In the genomic region with DNA sequence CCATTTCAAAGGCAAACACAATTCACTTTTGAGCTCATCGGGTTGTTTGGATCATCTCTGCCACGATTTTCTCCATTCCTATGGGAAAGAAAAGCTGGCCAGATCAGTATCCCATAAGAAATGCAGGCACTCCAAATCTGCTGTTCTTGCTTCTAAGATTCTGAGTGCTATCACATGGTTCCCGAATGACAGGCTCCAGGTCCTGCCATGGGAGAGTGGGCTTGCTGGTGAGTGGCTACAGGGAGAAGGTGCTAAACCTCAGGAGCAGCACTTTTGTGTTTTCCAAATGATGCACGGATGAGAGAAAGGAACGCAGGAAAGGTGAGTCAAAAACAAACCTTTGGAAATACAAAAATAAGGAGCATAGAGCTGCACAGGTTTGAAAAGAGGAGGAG, we compare ENCODE assay signal across 11 cellular contexts. TPM values are rescaled to one million over a fixed set of nuclear protein-coding genes. Genes with fewer than 3 reads are reported as not detected.
A peak's percentile ranks its signal among the peaks of the same experiment; 100 is the strongest.
DNase-seq lines count a peak whose midpoint lies in the region; TF ChIP-seq lines count a peak whose summit lies in the region.
"Had no signal": no experiment of that assay in that cellular context is flagged by ENCODE, and none has a peak within 500 bp of the region (broad histone marks: within the 10 kb centered on the region; RNA-seq: fewer than 3 reads in every experiment).

No MANE protein-coding gene starts in this region.

- H3K9me3 ChIP-seq in esophagus (ENCODE audit: control insufficient read depth in 2 of 2, insufficient read depth in 1 of 2, low read depth in 1 of 2, low read length in 1 of 2) (no peaks in the 10 kb centered on the region), trophoblast cell (ENCODE audit: insufficient read depth, low read depth, low read length) (no peaks in the 10 kb centered on the region)
- H3K9me3 ChIP-seq: HAP-1 had no signal

- TF ChIP-seq CTCF in C4-2B (conservative IDR thresholded peaks at IDR 0.05), result no peak
- no peak for TF ChIP-seq CTCF in VCaP (conservative IDR thresholded peaks at IDR 0.05)

- peak overlapping the region; percentile 47 for H2BK12ac ChIP-seq in trophoblast cell (ENCODE audit: low read length)

- H2BK5ac ChIP-seq in trophoblast cell (ENCODE audit: low read depth, low read length, poor library complexity), result peak overlapping the region; percentile 10

- H2AFZ ChIP-seq in trophoblast cell (ENCODE audit: insufficient read depth, low read length, poor library complexity), result no peak overlapping the region

- no peak overlapping the region for H4K8ac ChIP-seq in trophoblast cell (ENCODE audit: low read depth, low read length)

- DNase-seq in trophoblast cell (peak; percentile 39 to 41), NCI-H1417 treated with DMSO at 0.1 percent for 48 hours (lab: John Stamatoyannopoulos, UW) (no peak), GDM1 (lab: John Stamatoyannopoulos, UW) (no peak), GM03348 (ENCODE audit: low spot score) (no peak), H4 (ENCODE audit: low spot score) (no peak)
- DNase-seq: COR-L47 had no signal

- no peak overlapping the region for H3K4ac ChIP-seq in trophoblast cell (ENCODE audit: low read depth, low read length)

- no peak overlapping the region for H3K4me3 ChIP-seq in esophagus (ENCODE audit: low read depth in 1 of 2, low read length in 2 of 2)
- no peak overlapping the region for H3K4me3 ChIP-seq in trophoblast cell (ENCODE audit: low read depth, low read length)
- H3K4me3 ChIP-seq: GM12878, HAP-1 had no signal

- H2AK5ac ChIP-seq in trophoblast cell (ENCODE audit: low read length), result no peak overlapping the region

- no peak overlapping the region for H3K9ac ChIP-seq in trophoblast cell (ENCODE audit: low read length)

- no peak overlapping the region for H4K12ac ChIP-seq in trophoblast cell (ENCODE audit: low read depth, low read length)

- H3K79me1 ChIP-seq in trophoblast cell (ENCODE audit: low read length), result peaks cover 23% of the 10 kb centered on the region

- H3K14ac ChIP-seq in trophoblast cell (ENCODE audit: low read length), result no peak overlapping the region

- H3K27ac ChIP-seq in C4-2B, result peak overlapping the region; percentile 47
- peak overlapping the region; percentile 62 for H3K27ac ChIP-seq in VCaP
- H3K27ac ChIP-seq in esophagus (ENCODE audit: low read depth in 2 of 2, low read length in 1 of 2), result peak overlapping the region; percentile 64 to 65
- H3K27ac ChIP-seq in trophoblast cell (ENCODE audit: low read depth, low read length), result peak overlapping the region; percentile 88

- H3K4me1 ChIP-seq in esophagus (ENCODE audit: control insufficient read depth in 2 of 2, insufficient read depth in 2 of 2, low read length in 1 of 2) (peaks cover 3 to 7% of the 10 kb centered on the region in 2 donors), trophoblast cell (ENCODE audit: control insufficient read depth in 1 of 2, insufficient read depth in 2 of 2, low read length in 2 of 2) (peaks cover 23 to 36% of the 10 kb centered on the region in 2 experiments)

- no peak overlapping the region for H3K18ac ChIP-seq in trophoblast cell (ENCODE audit: low read length)

- H4K91ac ChIP-seq in trophoblast cell (ENCODE audit: low read depth, low read length), result peak overlapping the region; percentile 8

- no peaks in the 10 kb centered on the region for H3K36me3 ChIP-seq in esophagus (ENCODE audit: control insufficient read depth in 2 of 2, insufficient read depth in 2 of 2, low read length in 1 of 2)
- no peaks in the 10 kb centered on the region for H3K36me3 ChIP-seq in trophoblast cell (ENCODE audit: control insufficient read depth in 1 of 2, insufficient read depth in 2 of 2, low read length in 2 of 2)
- H3K36me3 ChIP-seq: HAP-1 had no signal

- no peak overlapping the region for H3K23ac ChIP-seq in trophoblast cell (ENCODE audit: low read length)

- H3K27me3 ChIP-seq in esophagus (ENCODE audit: control insufficient read depth in 1 of 2, insufficient read depth in 2 of 2, low read length in 2 of 2) (no peaks in the 10 kb centered on the region), trophoblast cell (ENCODE audit: insufficient read depth, low read length) (no peaks in the 10 kb centered on the region)

- WGBS in esophagus, 2 donors, result 56 to 69% methylated on average over 5 of the region's 5 CpGs
- no CpG with 5 or more reads among the region's 5 CpGs for WGBS in trophoblast cell (ENCODE audit: extremely low coverage, insufficient coverage, insufficient read length)

- H3K4me2 ChIP-seq in trophoblast cell (ENCODE audit: low read length), result peak overlapping the region; percentile 14

- H3K79me2 ChIP-seq in trophoblast cell (ENCODE audit: control insufficient read depth, insufficient read depth, low read length, poor library complexity), result no peaks in the 10 kb centered on the region

- H2BK120ac ChIP-seq in trophoblast cell (ENCODE audit: insufficient read depth, low read length, poor library complexity), result peak overlapping the region; percentile 0

RNA-seq across cellular contexts. Expression of gene MTURN, which starts 32.1 kb away (rescaled TPM):
- polyA plus RNA-seq in esophagus, result 1 to 10 TPM; 7.7 to 9.9 TPM
- 1.4 and 1.6 TPM in 2 replicates for polyA plus RNA-seq in trophoblast cell (2013)
- 4.8 and 5.9 TPM in 2 replicates for total RNA-seq in H4 (2014; rRNA removed; shearing (Covaris generic))

Comparison
In these comparisons a context has a peak if more than half of its experiments do, and no peak if none do; other contexts are left out.
1. DNase-seq: peak in trophoblast cell (2 of 2); none in NCI-H1417 treated with DMSO at 0.1 percent for 48 hours (single experiment), GDM1 (single experiment), GM03348 (single experiment) and H4 (single experiment).
2. Peak in every context shown above with its lines, with median percentiles within 50 percentile points of each other: H3K27ac ChIP-seq.